Comparison of ENCODE assay signal across 10 cellular contexts in the genomic region with DNA sequence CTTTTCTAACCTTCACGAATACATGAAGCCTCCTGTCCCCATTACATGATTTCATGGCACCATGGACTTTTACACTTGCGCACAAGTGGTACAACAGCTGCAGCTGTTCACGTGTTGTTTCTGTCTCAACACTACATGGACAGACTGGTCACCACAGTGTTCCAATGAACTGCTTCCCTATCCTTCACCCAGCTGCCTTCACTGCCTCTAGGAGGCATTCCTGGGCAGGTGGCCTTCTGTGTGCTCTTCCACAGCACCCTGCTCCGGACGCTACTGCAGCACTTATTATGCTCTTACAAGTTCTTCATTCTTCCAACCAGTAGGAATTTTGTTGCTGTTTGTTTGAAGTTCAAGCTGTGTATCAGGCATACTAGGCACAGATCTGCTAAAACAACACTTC. TPM values are rescaled to one million over a fixed set of nuclear protein-coding genes. Genes with fewer than 3 reads are reported as not detected.
DNase-seq lines count a peak whose midpoint lies in the region; ATAC-seq and TF ChIP-seq lines count a peak whose summit lies in the region.
"Had no signal": no experiment of that assay in that cellular context is flagged by ENCODE, and none has a peak within 500 bp of the region (broad histone marks: within the 10 kb centered on the region; RNA-seq: fewer than 3 reads in every experiment).

No MANE protein-coding gene starts in this region.

- peaks cover 27% of the 10 kb centered on the region for H3K36me3 Mint-ChIP-seq in endodermal cell (ENCODE audit: low read depth)
- H3K36me3 Mint-ChIP-seq in progenitor cell of endocrine pancreas (ENCODE audit: insufficient read depth), result peaks cover 19% of the 10 kb centered on the region

- in situ Hi-C loops in GM13977 (cut with MboI; ENCODE audit: low pct_unique_long_range_greater_than_20kb, low sequenced_read_pairs, unreplicated experiment), result no loop called here

- H3K36me3 ChIP-seq in Loucy (ENCODE audit: insufficient read depth, low read length), result no peaks in the 10 kb centered on the region
- H3K36me3 ChIP-seq in endodermal cell (ENCODE audit: control insufficient read depth, insufficient read depth, low read length), result peaks cover 14% of the 10 kb centered on the region
- H3K36me3 ChIP-seq in esophagus squamous epithelium, result peaks cover 0 to 15% (median 0%) of the 10 kb centered on the region in 3 donors

- peaks cover 25% of the 10 kb centered on the region for H3K4me1 Mint-ChIP-seq in endodermal cell
- H3K4me1 Mint-ChIP-seq in progenitor cell of endocrine pancreas (ENCODE audit: low read depth), result peaks cover 15% of the 10 kb centered on the region

- H3K27ac Mint-ChIP-seq in endodermal cell, result no peak overlapping the region
- H3K27ac Mint-ChIP-seq in progenitor cell of endocrine pancreas, result no peak overlapping the region

- TF ChIP-seq POLR2A in esophagus squamous epithelium (IDR thresholded peaks at IDR 0.05), result no peak

- H3K9me3 ChIP-seq in Loucy (ENCODE audit: insufficient read depth, low read depth, low read length) (no peaks in the 10 kb centered on the region), endodermal cell (ENCODE audit: control insufficient read depth, low read length) (no peaks in the 10 kb centered on the region), esophagus squamous epithelium (no peaks in the 10 kb centered on the region)

- no peak overlapping the region for H2AFZ ChIP-seq in Loucy (ENCODE audit: low read length)

- WGBS in endodermal cell (ENCODE audit: insufficient coverage in 1 of 2, insufficient read length in 1 of 2), 2 experiments, result 89 to 94% methylated on average over 3 to 5 of the region's 5 CpGs
- WGBS in esophagus squamous epithelium, 2 donors, result 90 to 96% methylated on average over 5 of the region's 5 CpGs

- H3K4me1 ChIP-seq in Loucy (ENCODE audit: insufficient read depth, low read length, poor library complexity, severe bottlenecking) (peaks cover 21% of the 10 kb centered on the region), endodermal cell (ENCODE audit: control insufficient read depth, insufficient read depth, low read length) (no peaks in the 10 kb centered on the region), esophagus squamous epithelium (peaks cover 0 to 48% (median 11%) of the 10 kb centered on the region in 3 donors)

- H3K9me2 ChIP-seq in Loucy (replicated peaks; ENCODE audit: low read depth, low read length), result no peaks in the 10 kb centered on the region

- no peaks in the 10 kb centered on the region for H4K20me1 ChIP-seq in Loucy (ENCODE audit: insufficient read depth, low read length, poor library complexity, severe bottlenecking)

- H3K27ac ChIP-seq in endodermal cell (ENCODE audit: low read depth, low read length), result no peak overlapping the region
- H3K27ac ChIP-seq in esophagus squamous epithelium, result no peak overlapping the region
- H3K27ac ChIP-seq: RWPE1 had no signal

- H3K4me2 ChIP-seq in Loucy (ENCODE audit: low read depth, low read length, poor library complexity, severe bottlenecking), result peak overlapping the region; percentile 78

- peak overlapping the region; percentile 84 for H3K4me3 Mint-ChIP-seq in endodermal cell
- H3K4me3 Mint-ChIP-seq in progenitor cell of endocrine pancreas (ENCODE audit: low read depth), result peak overlapping the region; percentile 92

- ATAC-seq in GM21526 (IDR thresholded peaks at IDR 0.05; ENCODE audit: low FRiP score, unreplicated experiment), result no peak

- H3K27me3 Mint-ChIP-seq in endodermal cell (ENCODE audit: insufficient read depth) (no peaks in the 10 kb centered on the region), progenitor cell of endocrine pancreas (no peaks in the 10 kb centered on the region)

- no peaks in the 10 kb centered on the region for H3K9me3 Mint-ChIP-seq in endodermal cell
- no peaks in the 10 kb centered on the region for H3K9me3 Mint-ChIP-seq in progenitor cell of endocrine pancreas (ENCODE audit: low read depth)

- H3K4me3 ChIP-seq in Loucy (ENCODE audit: low read length, poor library complexity, severe bottlenecking) (peak overlapping the region; percentile 81), endodermal cell (ENCODE audit: low read length) (peak overlapping the region; percentile 98), esophagus squamous epithelium (peak overlapping the region in 2 of 4 donors; percentile 64 to 89)

- intact Hi-C loops in esophagus squamous epithelium (cut with DNase I), result no loop called here

- peak; percentile 5 for DNase-seq in NCI-H82 (lab: John Stamatoyannopoulos, UW)
- no peak for DNase-seq in NCI-H82 treated with DMSO at 0.1 percent for 48 hours (lab: John Stamatoyannopoulos, UW; ENCODE audit: unreplicated experiment)
- no peak for DNase-seq in endodermal cell
- DNase-seq in progenitor cell of endocrine pancreas (ENCODE audit: low spot score, unreplicated experiment), result no peak
- DNase-seq in GM13977 (ENCODE audit: low spot score), result no peak
- no peak for DNase-seq in esophagus squamous epithelium (lab: John Stamatoyannopoulos, UW)
- DNase-seq: NCI-H146 had no signal

- no peaks in the 10 kb centered on the region for H3K27me3 ChIP-seq in Loucy (ENCODE audit: insufficient read depth, low read length, poor library complexity, severe bottlenecking)
- H3K27me3 ChIP-seq in endodermal cell (ENCODE audit: control insufficient read depth, insufficient read depth, low read length, poor library complexity, severe bottlenecking), result no peaks in the 10 kb centered on the region
- no peaks in the 10 kb centered on the region for H3K27me3 ChIP-seq in esophagus squamous epithelium

- H3F3A ChIP-seq in Loucy (ENCODE audit: low read depth), result no peaks in the 10 kb centered on the region

- H3K9ac ChIP-seq in Loucy (ENCODE audit: low read depth, low read length, poor library complexity, severe bottlenecking), result no peak overlapping the region
- H3K9ac ChIP-seq in endodermal cell (ENCODE audit: extremely low read depth, low read length, poor library complexity, severe bottlenecking), result no peak overlapping the region

- H3K79me2 ChIP-seq in Loucy (ENCODE audit: insufficient read depth, low read length), result no peaks in the 10 kb centered on the region

- TF ChIP-seq CTCF in Loucy (conservative IDR thresholded peaks at IDR 0.05; ENCODE audit: low read length), result no peak
- TF ChIP-seq CTCF in endodermal cell (conservative IDR thresholded peaks at IDR 0.05), result peak; percentile 31
- no peak for TF ChIP-seq CTCF in progenitor cell of endocrine pancreas (IDR thresholded peaks at IDR 0.05; ENCODE audit: unreplicated experiment)
- no peak for TF ChIP-seq CTCF in GM13977 (IDR thresholded peaks at IDR 0.05; ENCODE audit: extremely low read depth, insufficient read depth, missing control alignments)
- TF ChIP-seq CTCF in esophagus squamous epithelium (IDR thresholded peaks at IDR 0.05), result no peak

RNA-seq across cellular contexts. Expression of gene MTERF2, which starts 1.5 kb away (rescaled TPM):
- total RNA-seq in endodermal cell, result 10 to 100 TPM; 12.0 to 12.5 TPM
- 14.5 TPM for polyA plus RNA-seq in endodermal cell (2013, experiment 1 of 2)
- polyA plus RNA-seq in endodermal cell (2013, experiment 2 of 2), result 16.1 TPM
- total RNA-seq in progenitor cell of endocrine pancreas, result 15.3 and 18.3 TPM in 2 replicates
- 1 to 10 TPM; 2.7 to 9.5 (median 4.2) TPM for total RNA-seq in esophagus squamous epithelium

RNA-seq across cellular contexts. Expression of gene TMEM263, which starts 29.8 kb away (rescaled TPM):
- 10 to 100 TPM; 25.7 to 39.3 TPM for total RNA-seq in endodermal cell
- polyA plus RNA-seq in endodermal cell (2013, experiment 1 of 2), result 36.7 TPM
- 36.0 TPM for polyA plus RNA-seq in endodermal cell (2013, experiment 2 of 2)
- 37.6 and 39.7 TPM in 2 replicates for total RNA-seq in progenitor cell of endocrine pancreas
- total RNA-seq in esophagus squamous epithelium, result 10 to 100 TPM in 2 of 4 donors, 1 to 10 TPM in 2; 5.1 to 12.0 (median 8.6) TPM
